Comparison of ENCODE assay signal across 8 cellular contexts in the genomic region with DNA sequence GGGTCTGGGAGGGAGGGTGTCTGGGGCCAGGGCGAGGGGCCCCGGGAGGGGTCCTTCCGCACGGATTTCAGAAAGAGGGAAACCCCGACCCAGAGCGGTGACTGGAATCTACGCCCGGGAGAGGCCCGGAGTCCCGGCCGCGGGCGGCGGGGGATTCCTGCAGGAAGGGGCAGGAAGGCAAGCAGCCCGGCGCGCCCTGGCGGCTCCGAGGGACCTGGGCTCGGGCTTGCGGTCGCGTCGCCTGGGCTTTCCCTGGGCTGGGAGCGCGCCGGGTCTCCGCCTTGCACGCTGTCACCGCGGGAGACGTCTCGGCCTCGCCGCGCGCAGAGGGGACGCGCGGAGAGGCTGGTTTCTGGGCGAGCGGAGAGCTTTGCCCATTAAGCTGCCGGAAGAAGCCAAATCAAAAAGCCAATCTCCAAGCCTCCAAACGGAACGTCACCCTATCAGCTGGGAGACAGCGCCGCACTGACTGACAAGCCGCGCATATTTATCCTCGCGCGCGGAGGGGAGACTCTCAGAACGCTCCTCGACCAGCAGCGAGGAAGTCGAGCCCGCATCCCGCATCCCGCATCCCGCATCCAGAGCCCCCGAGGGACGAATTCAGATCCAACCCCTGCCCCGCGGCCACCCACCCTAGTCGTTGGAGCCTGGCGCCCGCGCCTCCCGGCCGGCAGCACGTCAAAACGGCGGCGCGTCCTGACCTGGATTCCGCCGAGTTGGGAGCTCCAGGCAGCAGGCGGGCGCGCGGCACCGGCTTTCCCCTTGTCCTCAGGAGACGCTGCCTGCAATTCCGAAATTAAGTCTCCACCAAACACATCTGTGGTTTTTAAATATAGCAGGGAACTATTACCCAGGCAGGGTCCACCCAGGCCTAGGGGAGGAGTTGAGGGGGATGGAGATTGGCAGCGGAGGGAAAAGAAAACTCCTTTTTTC. TPM values are rescaled to one million over a fixed set of nuclear protein-coding genes. Genes with fewer than 3 reads are reported as not detected.
DNase-seq lines count a peak whose midpoint lies in the region; ATAC-seq and TF ChIP-seq lines count a peak whose summit lies in the region.

A gene with protein sequence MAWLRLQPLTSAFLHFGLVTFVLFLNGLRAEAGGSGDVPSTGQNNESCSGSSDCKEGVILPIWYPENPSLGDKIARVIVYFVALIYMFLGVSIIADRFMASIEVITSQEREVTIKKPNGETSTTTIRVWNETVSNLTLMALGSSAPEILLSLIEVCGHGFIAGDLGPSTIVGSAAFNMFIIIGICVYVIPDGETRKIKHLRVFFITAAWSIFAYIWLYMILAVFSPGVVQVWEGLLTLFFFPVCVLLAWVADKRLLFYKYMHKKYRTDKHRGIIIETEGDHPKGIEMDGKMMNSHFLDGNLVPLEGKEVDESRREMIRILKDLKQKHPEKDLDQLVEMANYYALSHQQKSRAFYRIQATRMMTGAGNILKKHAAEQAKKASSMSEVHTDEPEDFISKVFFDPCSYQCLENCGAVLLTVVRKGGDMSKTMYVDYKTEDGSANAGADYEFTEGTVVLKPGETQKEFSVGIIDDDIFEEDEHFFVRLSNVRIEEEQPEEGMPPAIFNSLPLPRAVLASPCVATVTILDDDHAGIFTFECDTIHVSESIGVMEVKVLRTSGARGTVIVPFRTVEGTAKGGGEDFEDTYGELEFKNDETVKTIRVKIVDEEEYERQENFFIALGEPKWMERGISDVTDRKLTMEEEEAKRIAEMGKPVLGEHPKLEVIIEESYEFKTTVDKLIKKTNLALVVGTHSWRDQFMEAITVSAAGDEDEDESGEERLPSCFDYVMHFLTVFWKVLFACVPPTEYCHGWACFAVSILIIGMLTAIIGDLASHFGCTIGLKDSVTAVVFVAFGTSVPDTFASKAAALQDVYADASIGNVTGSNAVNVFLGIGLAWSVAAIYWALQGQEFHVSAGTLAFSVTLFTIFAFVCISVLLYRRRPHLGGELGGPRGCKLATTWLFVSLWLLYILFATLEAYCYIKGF (minus strand): TSS at position 344 of the 933 bp plus-strand sequence. CDS start 20,529 bp downstream, outside the sequence.

- DNase-seq in Ammon's horn (ENCODE audit: low spot score) (peak; percentile 90), NCI-H1105 (lab: John Stamatoyannopoulos, UW) (peak; percentile 64), fibroblast of pulmonary artery (ENCODE audit: low read depth) (peak; percentile 33)
- DNase-seq in activated CD8-positive, alpha-beta memory T cell treated with anti-CD3 and anti-CD28 coated beads, Interleukin-2, amount 50 U/mL, for 4 hours, result peak; percentile 16
- peak in 1 of 10 donors; percentile 9 for DNase-seq in naive thymus-derived CD8-positive, alpha-beta T cell

- peak within 1 kb of the TSS in 1 of 10 donors; percentile 19 for H3K27ac Mint-ChIP-seq in naive thymus-derived CD8-positive, alpha-beta T cell

- TF ChIP-seq CTCF in fibroblast of pulmonary artery (IDR thresholded peaks at IDR 0.05; ENCODE audit: low read length, missing control alignments), result no peak

- POLR2A ChIA-PET in naive thymus-derived CD8-positive, alpha-beta T cell (lab: Charles Lee), result no interaction called here

- H3K36me3 Mint-ChIP-seq in naive thymus-derived CD8-positive, alpha-beta T cell, result peaks cover 0 to 4% (median 2%) of the 10 kb centered on the region in 3 donors

- H3K4me3 ChIP-seq in fibroblast of pulmonary artery (replicated peaks; ENCODE audit: low read depth, low read length), result peak within 1 kb of the TSS; percentile 46

- peaks cover 7 to 31% (median 28%) of the 10 kb centered on the region in 4 donors for H3K4me1 Mint-ChIP-seq in naive thymus-derived CD8-positive, alpha-beta T cell

- peak within 1 kb of the TSS; percentile 74 to 90 (median 87) for H3K4me3 Mint-ChIP-seq in naive thymus-derived CD8-positive, alpha-beta T cell

- H3K27me3 Mint-ChIP-seq in naive thymus-derived CD8-positive, alpha-beta T cell, result peaks cover 41 to 73% (median 56%) of the 10 kb centered on the region in 5 donors

- peaks cover 0 to 2% (median 0%) of the 10 kb centered on the region in 9 donors for H3K9me3 Mint-ChIP-seq in naive thymus-derived CD8-positive, alpha-beta T cell

- ATAC-seq in GM18868 (IDR thresholded peaks at IDR 0.05; ENCODE audit: unreplicated experiment) (peak; percentile 39), GM18858 (IDR thresholded peaks at IDR 0.05; ENCODE audit: unreplicated experiment) (no peak), HG03571 (IDR thresholded peaks at IDR 0.05; ENCODE audit: unreplicated experiment) (no peak)
- peak; percentile 20 to 33 for ATAC-seq in naive thymus-derived CD8-positive, alpha-beta T cell

RNA-seq across cellular contexts. Expression of the gene that starts here (rescaled TPM):
- not detected for total RNA-seq in naive thymus-derived CD8-positive, alpha-beta T cell
- polyA plus RNA-seq in naive thymus-derived CD8-positive, alpha-beta T cell, result not detected

Comparison
In these comparisons a context has a peak if more than half of its experiments do, and no peak if none do; other contexts are left out.
1. Peak in ATAC-seq in naive thymus-derived CD8-positive, alpha-beta T cell; RNA of the gene not detected or under 1 TPM.